ENCODE assay signal across 1 cellular context in the genomic region with DNA sequence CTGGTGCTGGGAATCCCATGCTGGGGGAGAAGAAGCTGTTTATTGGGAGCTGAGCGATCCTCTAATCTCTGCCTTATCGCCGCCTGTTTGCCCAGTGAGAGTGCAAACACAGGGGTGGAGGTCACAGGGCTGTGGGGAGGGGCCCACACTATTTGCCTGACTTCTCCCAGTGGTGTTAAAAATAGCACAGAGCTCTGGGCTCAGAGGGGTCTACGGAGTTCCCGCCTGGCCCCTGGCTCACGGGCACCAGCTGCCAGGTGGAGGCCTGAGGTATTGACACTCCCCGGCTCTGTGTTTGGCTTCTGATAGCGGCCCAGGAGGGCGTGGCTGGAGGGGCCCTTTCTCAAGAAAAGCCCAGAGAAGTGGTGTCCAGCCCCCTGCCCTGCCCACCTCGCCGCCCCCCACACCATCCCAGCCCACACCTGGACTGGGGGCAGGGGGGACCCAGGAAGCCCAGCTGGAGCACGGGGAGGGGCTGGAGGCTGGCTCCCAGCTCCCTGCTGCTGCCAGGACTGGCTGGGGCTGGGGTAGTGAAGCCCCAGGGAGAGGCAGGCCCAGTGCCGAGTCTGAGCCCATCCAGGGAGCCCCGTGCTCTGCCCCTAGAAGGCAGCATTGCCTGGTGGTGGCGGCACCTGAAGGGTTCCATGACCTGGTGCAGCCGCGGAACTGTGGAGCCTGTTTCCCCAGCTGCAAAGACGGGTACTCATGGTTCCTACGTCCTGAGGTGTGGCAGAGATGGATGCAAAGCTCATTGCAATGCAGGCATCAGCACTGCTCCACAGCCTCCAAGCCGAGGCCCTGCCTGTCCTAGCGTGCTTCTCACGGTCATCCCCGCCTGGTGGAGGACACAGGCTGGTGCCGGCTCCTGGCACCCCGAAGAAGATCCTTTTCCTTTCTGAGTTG.
TF ChIP-seq lines count a peak whose summit lies in the region.

No MANE protein-coding gene starts in this region.

TF ChIP-seq in HepG2, 621 proteins besides CTCF, POLR2A, EP300 and RAD21 (continued from another document and continues in another):
- TF ChIP-seq CCAR2 (optimal IDR thresholded peaks at IDR 0.05; ENCODE audit: low read depth, low read length) (peak; percentile 71), IRX3 (CRISPR knock-in tag; IDR thresholded peaks at IDR 0.05; ENCODE audit: borderline replicate concordance, low read depth) (0 out of 2 replicates have a peak, but pooled peaks have one; percentile 59), ZIK1 (CRISPR knock-in tag; IDR thresholded peaks at IDR 0.05; ENCODE audit: borderline replicate concordance, low read depth) (peak; percentile 56; the same call in 1 of the 2 replicates), HNRNPLL (IDR thresholded peaks at IDR 0.05; ENCODE audit: low read depth, low read length, poor library complexity, severe bottlenecking) (no peak), ZNF513 (CRISPR knock-in tag; conservative IDR thresholded peaks at IDR 0.05) (no peak), NR2F2 (IDR thresholded peaks at IDR 0.05; ENCODE audit: borderline replicate concordance, low read depth) (peak; percentile 99), PATZ1 (CRISPR knock-in tag; IDR thresholded peaks at IDR 0.05) (peak; percentile 98), ZKSCAN8 (CRISPR knock-in tag; IDR thresholded peaks at IDR 0.05; ENCODE audit: borderline replicate concordance) (peak; percentile 73; the same call in 1 of the 2 replicates), REL (CRISPR knock-in tag; conservative IDR thresholded peaks at IDR 0.05) (no peak), ZNF660 (CRISPR knock-in tag; IDR thresholded peaks at IDR 0.05; ENCODE audit: borderline replicate concordance, low read depth) (no peak), MIER2 (CRISPR knock-in tag; IDR thresholded peaks at IDR 0.05) (0 out of 2 replicates have a peak, but pooled peaks have one; percentile 36), KLF15 (CRISPR knock-in tag; IDR thresholded peaks at IDR 0.05; ENCODE audit: borderline replicate concordance) (no peak), ZNF234 (CRISPR knock-in tag; conservative IDR thresholded peaks at IDR 0.05) (no peak), TBP (CRISPR knock-in tag; IDR thresholded peaks at IDR 0.05) (no peak), ZNF543 (CRISPR knock-in tag; IDR thresholded peaks at IDR 0.05) (no peak), PITX1 (CRISPR knock-in tag; IDR thresholded peaks at IDR 0.05) (peak; percentile 98), ERF (CRISPR knock-in tag; IDR thresholded peaks at IDR 0.05) (peak; percentile 52; the same call in 1 of the 2 replicates), HNF4A (CRISPR knock-in tag; IDR thresholded peaks at IDR 0.05) (peak; percentile 87), ZNF331 (CRISPR knock-in tag; IDR thresholded peaks at IDR 0.05) (peak; percentile 70), SNRNP70 (IDR thresholded peaks at IDR 0.05; ENCODE audit: low read depth, low read length) (no peak), ZNF160 (CRISPR knock-in tag; IDR thresholded peaks at IDR 0.05) (peak; percentile 13; the same call in 1 of the 2 replicates), ZNF230 (CRISPR knock-in tag; IDR thresholded peaks at IDR 0.05) (no peak), KAT8 (CRISPR knock-in tag; IDR thresholded peaks at IDR 0.05) (peak; percentile 32; the same call in 1 of the 2 replicates), CBX5 (CRISPR knock-in tag; IDR thresholded peaks at IDR 0.05; ENCODE audit: borderline replicate concordance) (peak; percentile 78; the same call in 1 of the 2 replicates), TRIM24 (CRISPR knock-in tag; IDR thresholded peaks at IDR 0.05) (no peak), ZNF589 (CRISPR knock-in tag; conservative IDR thresholded peaks at IDR 0.05) (no peak), TARDBP (CRISPR knock-in tag; IDR thresholded peaks at IDR 0.05) (peak; percentile 95), ZNF569 (CRISPR knock-in tag; IDR thresholded peaks at IDR 0.05; ENCODE audit: borderline replicate concordance) (no peak), ZBTB3 (CRISPR knock-in tag; IDR thresholded peaks at IDR 0.05; ENCODE audit: borderline replicate concordance, low read depth) (peak; percentile 70; the same call in 1 of the 2 replicates), NR2F1 (CRISPR knock-in tag; IDR thresholded peaks at IDR 0.05) (peak; percentile 97 to 99), FOXA3 (CRISPR knock-in tag; IDR thresholded peaks at IDR 0.05) (peak; percentile 98), ZFP36L2 (CRISPR knock-in tag; IDR thresholded peaks at IDR 0.05) (no peak), FOXO1 (CRISPR knock-in tag; IDR thresholded peaks at IDR 0.05) (peak; percentile 96)
- TF ChIP-seq, protein P1, sequence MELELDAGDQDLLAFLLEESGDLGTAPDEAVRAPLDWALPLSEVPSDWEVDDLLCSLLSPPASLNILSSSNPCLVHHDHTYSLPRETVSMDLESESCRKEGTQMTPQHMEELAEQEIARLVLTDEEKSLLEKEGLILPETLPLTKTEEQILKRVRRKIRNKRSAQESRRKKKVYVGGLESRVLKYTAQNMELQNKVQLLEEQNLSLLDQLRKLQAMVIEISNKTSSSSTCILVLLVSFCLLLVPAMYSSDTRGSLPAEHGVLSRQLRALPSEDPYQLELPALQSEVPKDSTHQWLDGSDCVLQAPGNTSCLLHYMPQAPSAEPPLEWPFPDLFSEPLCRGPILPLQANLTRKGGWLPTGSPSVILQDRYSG (CRISPR knock-in tag; IDR thresholded peaks at IDR 0.05) = no peak
- TF ChIP-seq, protein P2, sequence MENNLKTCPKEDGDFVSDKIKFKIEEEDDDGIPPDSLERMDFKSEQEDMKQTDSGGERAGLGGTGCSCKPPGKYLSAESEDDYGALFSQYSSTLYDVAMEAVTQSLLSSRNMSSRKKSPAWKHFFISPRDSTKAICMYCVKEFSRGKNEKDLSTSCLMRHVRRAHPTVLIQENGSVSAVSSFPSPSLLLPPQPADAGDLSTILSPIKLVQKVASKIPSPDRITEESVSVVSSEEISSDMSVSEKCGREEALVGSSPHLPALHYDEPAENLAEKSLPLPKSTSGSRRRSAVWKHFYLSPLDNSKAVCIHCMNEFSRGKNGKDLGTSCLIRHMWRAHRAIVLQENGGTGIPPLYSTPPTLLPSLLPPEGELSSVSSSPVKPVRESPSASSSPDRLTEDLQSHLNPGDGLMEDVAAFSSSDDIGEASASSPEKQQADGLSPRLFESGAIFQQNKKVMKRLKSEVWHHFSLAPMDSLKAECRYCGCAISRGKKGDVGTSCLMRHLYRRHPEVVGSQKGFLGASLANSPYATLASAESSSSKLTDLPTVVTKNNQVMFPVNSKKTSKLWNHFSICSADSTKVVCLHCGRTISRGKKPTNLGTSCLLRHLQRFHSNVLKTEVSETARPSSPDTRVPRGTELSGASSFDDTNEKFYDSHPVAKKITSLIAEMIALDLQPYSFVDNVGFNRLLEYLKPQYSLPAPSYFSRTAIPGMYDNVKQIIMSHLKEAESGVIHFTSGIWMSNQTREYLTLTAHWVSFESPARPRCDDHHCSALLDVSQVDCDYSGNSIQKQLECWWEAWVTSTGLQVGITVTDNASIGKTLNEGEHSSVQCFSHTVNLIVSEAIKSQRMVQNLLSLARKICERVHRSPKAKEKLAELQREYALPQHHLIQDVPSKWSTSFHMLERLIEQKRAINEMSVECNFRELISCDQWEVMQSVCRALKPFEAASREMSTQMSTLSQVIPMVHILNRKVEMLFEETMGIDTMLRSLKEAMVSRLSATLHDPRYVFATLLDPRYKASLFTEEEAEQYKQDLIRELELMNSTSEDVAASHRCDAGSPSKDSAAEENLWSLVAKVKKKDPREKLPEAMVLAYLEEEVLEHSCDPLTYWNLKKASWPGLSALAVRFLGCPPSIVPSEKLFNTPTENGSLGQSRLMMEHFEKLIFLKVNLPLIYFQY (CRISPR knock-in tag; IDR thresholded peaks at IDR 0.05; ENCODE audit: borderline replicate concordance) = peak; percentile 88; the same call in 1 of the 2 replicates
- TF ChIP-seq, protein P3, sequence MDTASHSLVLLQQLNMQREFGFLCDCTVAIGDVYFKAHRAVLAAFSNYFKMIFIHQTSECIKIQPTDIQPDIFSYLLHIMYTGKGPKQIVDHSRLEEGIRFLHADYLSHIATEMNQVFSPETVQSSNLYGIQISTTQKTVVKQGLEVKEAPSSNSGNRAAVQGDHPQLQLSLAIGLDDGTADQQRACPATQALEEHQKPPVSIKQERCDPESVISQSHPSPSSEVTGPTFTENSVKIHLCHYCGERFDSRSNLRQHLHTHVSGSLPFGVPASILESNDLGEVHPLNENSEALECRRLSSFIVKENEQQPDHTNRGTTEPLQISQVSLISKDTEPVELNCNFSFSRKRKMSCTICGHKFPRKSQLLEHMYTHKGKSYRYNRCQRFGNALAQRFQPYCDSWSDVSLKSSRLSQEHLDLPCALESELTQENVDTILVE (CRISPR knock-in tag; IDR thresholded peaks at IDR 0.05) = peak; percentile 80
- TF ChIP-seq, protein P4, sequence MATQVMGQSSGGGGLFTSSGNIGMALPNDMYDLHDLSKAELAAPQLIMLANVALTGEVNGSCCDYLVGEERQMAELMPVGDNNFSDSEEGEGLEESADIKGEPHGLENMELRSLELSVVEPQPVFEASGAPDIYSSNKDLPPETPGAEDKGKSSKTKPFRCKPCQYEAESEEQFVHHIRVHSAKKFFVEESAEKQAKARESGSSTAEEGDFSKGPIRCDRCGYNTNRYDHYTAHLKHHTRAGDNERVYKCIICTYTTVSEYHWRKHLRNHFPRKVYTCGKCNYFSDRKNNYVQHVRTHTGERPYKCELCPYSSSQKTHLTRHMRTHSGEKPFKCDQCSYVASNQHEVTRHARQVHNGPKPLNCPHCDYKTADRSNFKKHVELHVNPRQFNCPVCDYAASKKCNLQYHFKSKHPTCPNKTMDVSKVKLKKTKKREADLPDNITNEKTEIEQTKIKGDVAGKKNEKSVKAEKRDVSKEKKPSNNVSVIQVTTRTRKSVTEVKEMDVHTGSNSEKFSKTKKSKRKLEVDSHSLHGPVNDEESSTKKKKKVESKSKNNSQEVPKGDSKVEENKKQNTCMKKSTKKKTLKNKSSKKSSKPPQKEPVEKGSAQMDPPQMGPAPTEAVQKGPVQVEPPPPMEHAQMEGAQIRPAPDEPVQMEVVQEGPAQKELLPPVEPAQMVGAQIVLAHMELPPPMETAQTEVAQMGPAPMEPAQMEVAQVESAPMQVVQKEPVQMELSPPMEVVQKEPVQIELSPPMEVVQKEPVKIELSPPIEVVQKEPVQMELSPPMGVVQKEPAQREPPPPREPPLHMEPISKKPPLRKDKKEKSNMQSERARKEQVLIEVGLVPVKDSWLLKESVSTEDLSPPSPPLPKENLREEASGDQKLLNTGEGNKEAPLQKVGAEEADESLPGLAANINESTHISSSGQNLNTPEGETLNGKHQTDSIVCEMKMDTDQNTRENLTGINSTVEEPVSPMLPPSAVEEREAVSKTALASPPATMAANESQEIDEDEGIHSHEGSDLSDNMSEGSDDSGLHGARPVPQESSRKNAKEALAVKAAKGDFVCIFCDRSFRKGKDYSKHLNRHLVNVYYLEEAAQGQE (IDR thresholded peaks at IDR 0.05; ENCODE audit: borderline replicate concordance in 1 of 2, low read depth in 1 of 2, low read length in 2 of 2) = peak in 1 of 2 experiments; percentile 80; a peak in 2 of 4 replicates
- TF ChIP-seq, protein P5, sequence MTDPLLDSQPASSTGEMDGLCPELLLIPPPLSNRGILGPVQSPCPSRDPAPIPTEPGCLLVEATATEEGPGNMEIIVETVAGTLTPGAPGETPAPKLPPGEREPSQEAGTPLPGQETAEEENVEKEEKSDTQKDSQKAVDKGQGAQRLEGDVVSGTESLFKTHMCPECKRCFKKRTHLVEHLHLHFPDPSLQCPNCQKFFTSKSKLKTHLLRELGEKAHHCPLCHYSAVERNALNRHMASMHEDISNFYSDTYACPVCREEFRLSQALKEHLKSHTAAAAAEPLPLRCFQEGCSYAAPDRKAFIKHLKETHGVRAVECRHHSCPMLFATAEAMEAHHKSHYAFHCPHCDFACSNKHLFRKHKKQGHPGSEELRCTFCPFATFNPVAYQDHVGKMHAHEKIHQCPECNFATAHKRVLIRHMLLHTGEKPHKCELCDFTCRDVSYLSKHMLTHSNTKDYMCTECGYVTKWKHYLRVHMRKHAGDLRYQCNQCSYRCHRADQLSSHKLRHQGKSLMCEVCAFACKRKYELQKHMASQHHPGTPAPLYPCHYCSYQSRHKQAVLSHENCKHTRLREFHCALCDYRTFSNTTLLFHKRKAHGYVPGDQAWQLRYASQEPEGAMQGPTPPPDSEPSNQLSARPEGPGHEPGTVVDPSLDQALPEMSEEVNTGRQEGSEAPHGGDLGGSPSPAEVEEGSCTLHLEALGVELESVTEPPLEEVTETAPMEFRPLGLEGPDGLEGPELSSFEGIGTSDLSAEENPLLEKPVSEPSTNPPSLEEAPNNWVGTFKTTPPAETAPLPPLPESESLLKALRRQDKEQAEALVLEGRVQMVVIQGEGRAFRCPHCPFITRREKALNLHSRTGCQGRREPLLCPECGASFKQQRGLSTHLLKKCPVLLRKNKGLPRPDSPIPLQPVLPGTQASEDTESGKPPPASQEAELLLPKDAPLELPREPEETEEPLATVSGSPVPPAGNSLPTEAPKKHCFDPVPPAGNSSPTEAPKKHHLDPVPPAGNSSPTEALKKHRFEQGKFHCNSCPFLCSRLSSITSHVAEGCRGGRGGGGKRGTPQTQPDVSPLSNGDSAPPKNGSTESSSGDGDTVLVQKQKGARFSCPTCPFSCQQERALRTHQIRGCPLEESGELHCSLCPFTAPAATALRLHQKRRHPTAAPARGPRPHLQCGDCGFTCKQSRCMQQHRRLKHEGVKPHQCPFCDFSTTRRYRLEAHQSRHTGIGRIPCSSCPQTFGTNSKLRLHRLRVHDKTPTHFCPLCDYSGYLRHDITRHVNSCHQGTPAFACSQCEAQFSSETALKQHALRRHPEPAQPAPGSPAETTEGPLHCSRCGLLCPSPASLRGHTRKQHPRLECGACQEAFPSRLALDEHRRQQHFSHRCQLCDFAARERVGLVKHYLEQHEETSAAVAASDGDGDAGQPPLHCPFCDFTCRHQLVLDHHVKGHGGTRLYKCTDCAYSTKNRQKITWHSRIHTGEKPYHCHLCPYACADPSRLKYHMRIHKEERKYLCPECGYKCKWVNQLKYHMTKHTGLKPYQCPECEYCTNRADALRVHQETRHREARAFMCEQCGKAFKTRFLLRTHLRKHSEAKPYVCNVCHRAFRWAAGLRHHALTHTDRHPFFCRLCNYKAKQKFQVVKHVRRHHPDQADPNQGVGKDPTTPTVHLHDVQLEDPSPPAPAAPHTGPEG (CRISPR knock-in tag; IDR thresholded peaks at IDR 0.05) = no peak
